ENCODE assay signal across 32 cellular contexts in genomic region chr7:73439305-73439704, GRCh38. TPM values are rescaled to one million over a fixed set of nuclear protein-coding genes. Genes with fewer than 3 reads are reported as not detected.
DNase-seq lines count a peak whose midpoint lies in the region; ATAC-seq, FAIRE-seq and TF ChIP-seq lines count a peak whose summit lies in the region.
"Had no signal": no experiment of that assay in that cellular context is flagged by ENCODE, and none has a peak within 500 bp of the region (broad histone marks: within the 10 kb centered on the region; RNA-seq: fewer than 3 reads in every experiment).

No MANE protein-coding gene starts in this region.

- H4K91ac ChIP-seq in H9 (ENCODE audit: insufficient read length, low read depth, low read length) (no peak overlapping the region), H1 (replicated peaks; ENCODE audit: insufficient read length, low read length) (no peak overlapping the region)

- POLR2A ChIA-PET in H1 (lab: Charles Lee; ENCODE audit: partially characterized antibody) = interaction anchor here (0.8 to 1.8 kb wide), 3 partner anchors 8 to 131 kb away, joined by 3 to 6 read pairs (median 3); partner anchors contain the start of gene NSUN5

- H2BK120ac ChIP-seq in H9 (ENCODE audit: low read depth, low read length, poor library complexity, severe bottlenecking) (no peak overlapping the region), H1 (replicated peaks; ENCODE audit: low read depth, low read length) (no peak overlapping the region)

- no peak for FAIRE-seq in H1 (lab: Jason Lieb, UNC)
- FAIRE-seq: G401.6, islet of Langerhans had no signal

- H2BK12ac ChIP-seq in H9 (ENCODE audit: insufficient read length, low read depth, low read length) (no peak overlapping the region), H1 (ENCODE audit: low read depth, low read length) (no peak overlapping the region)

- H3K4me1 Mint-ChIP-seq in activated naive CD4-positive, alpha-beta T cell treated with anti-CD3 and anti-CD28 coated beads, Interleukin-2, amount 10 ng/mL, durations not matched to agents 7 days and 5 days = peaks cover 2% of the 10 kb centered on the region
- H3K4me1 Mint-ChIP-seq in H9 (peaks cover 5 to 18% of the 10 kb centered on the region in 2 experiments), progenitor cell of endocrine pancreas (ENCODE audit: low read depth) (peaks cover 2% of the 10 kb centered on the region)
- H3K4me1 Mint-ChIP-seq: activated T-helper 17 cell treated with anti-CD3 and anti-CD28 coated beads, Interleukin-2, amount 50 U/mL, for 72 hours had no signal

- H4K20me1 ChIP-seq in H9 (ENCODE audit: control insufficient read depth, insufficient read depth, insufficient read length) (no peaks in the 10 kb centered on the region), H1 (replicated peaks in 1 of 2; ENCODE audit: control insufficient read depth in 1 of 2, insufficient read depth in 2 of 2, low read length in 2 of 2) (peaks cover 5 to 9% of the 10 kb centered on the region in 2 experiments)

- no peak overlapping the region for H3T11ph ChIP-seq in H9 (ENCODE audit: low read length)

- no peak overlapping the region for H3K4me3 Mint-ChIP-seq in activated naive CD4-positive, alpha-beta T cell treated with anti-CD3 and anti-CD28 coated beads, Interleukin-2, amount 10 ng/mL, durations not matched to agents 7 days and 5 days
- H3K4me3 Mint-ChIP-seq in H9 (no peak overlapping the region), progenitor cell of endocrine pancreas (ENCODE audit: low read depth) (no peak overlapping the region)
- H3K4me3 Mint-ChIP-seq: activated CD8-positive, alpha-beta T cell treated with anti-CD3 and anti-CD28 coated beads, Interleukin-2, amount 10 ng/mL, durations not matched to agents 7 days and 5 days; activated T-helper 17 cell treated with anti-CD3 and anti-CD28 coated beads, Interleukin-2, amount 50 U/mL, for 72 hours; effector memory CD8-positive, alpha-beta T cell; memory B cell; T-helper 2 cell treated with Interferon-gamma antibody and Interleukin-4, amounts not matched to agents 5 μg/mL and 100 μg/mL, for 36 hours had no signal

- H3K4me1 ChIP-seq in H9 (ENCODE audit: insufficient read depth, low read length) (no peaks in the 10 kb centered on the region), H1 (replicated peaks in 1 of 4; ENCODE audit: control insufficient read depth in 3 of 4, insufficient read depth in 4 of 4, low read length in 3 of 4) (peaks cover 0 to 2% (median 0%) of the 10 kb centered on the region in 4 experiments; a peak in 3 of 7 replicates)

- H4K5ac ChIP-seq in H9 (ENCODE audit: insufficient read length, low read depth, low read length) (no peak overlapping the region), H1 (ENCODE audit: insufficient read length, low read depth, low read length) (no peak overlapping the region)

- no peak for TF ChIP-seq CTCF in H9 (conservative IDR thresholded peaks at IDR 0.05)
- TF ChIP-seq CTCF in H1 (IDR thresholded peaks at IDR 0.05; ENCODE audit: control extremely low read depth in 1 of 3, insufficient read depth in 1 of 3, low read depth in 1 of 3, low read length in 3 of 3) = no peak
- TF ChIP-seq CTCF in progenitor cell of endocrine pancreas (IDR thresholded peaks at IDR 0.05; ENCODE audit: unreplicated experiment) = no peak

- H3K27me3 Mint-ChIP-seq in activated naive CD4-positive, alpha-beta T cell treated with anti-CD3 and anti-CD28 coated beads, Interleukin-2, amount 10 ng/mL, durations not matched to agents 7 days and 5 days = peaks cover 13% of the 10 kb centered on the region
- peaks cover 11% of the 10 kb centered on the region for H3K27me3 Mint-ChIP-seq in H9 (ENCODE audit: low read depth)
- peaks cover 6% of the 10 kb centered on the region for H3K27me3 Mint-ChIP-seq in progenitor cell of endocrine pancreas
- H3K27me3 Mint-ChIP-seq: activated T-helper 17 cell treated with anti-CD3 and anti-CD28 coated beads, Interleukin-2, amount 50 U/mL, for 72 hours; effector memory CD8-positive, alpha-beta T cell had no signal

- H3K4ac ChIP-seq in H9 (ENCODE audit: low read depth, low read length) (no peak overlapping the region), H1 (replicated peaks; ENCODE audit: insufficient read length, low read depth, low read length) (no peak overlapping the region)

- H2AFZ ChIP-seq in H9 (ENCODE audit: low read length) (no peak overlapping the region), H1 (ENCODE audit: low read length) (no peak overlapping the region)

- no peak overlapping the region for H3K27ac ChIP-seq in H9 (ENCODE audit: insufficient read length, low read depth, low read length)
- H3K27ac ChIP-seq in H1 (ENCODE audit: low read depth, low read length) = no peak overlapping the region
- H3K27ac ChIP-seq: neutrophil, sigmoid colon, tibial nerve had no signal

- DNase-seq in activated naive CD4-positive, alpha-beta T cell treated with anti-CD3 and anti-CD28 coated beads, Interleukin-2, amount 50 U/mL, for 72 hours (ENCODE audit: low spot score in 2 of 2) = no peak
- DNase-seq in activated naive CD4-positive, alpha-beta T cell treated with anti-CD3 and anti-CD28 coated beads, Interleukin-2, amount 10 ng/mL, durations not matched to agents 7 days and 5 days = no peak
- DNase-seq in H9 (no peak), H1 (ENCODE audit: low read depth in 1 of 2, low spot score in 2 of 2) (no peak), progenitor cell of endocrine pancreas (ENCODE audit: low spot score, unreplicated experiment) (no peak)
- DNase-seq: activated CD8-positive, alpha-beta T cell treated with anti-CD3 and anti-CD28 coated beads, Interleukin-2, amount 10 ng/mL, durations not matched to agents 7 days and 5 days; BE2C; central memory CD4-positive, alpha-beta T cell; DMS153; effector memory CD8-positive, alpha-beta T cell; erythroblast; KBM-7; NCI-H1105; NCI-H187 treated with DMSO at 0.1 percent for 48 hours; NCI-H2171 treated with DMSO at 0.1 percent for 48 hours; NCI-H510A treated with DMSO at 0.1 percent for 48 hours; SHP77; stimulated activated CD4-positive, alpha-beta T cell treated with anti-CD3 and anti-CD28 coated beads, Interleukin-12 subunit alpha, Interleukin-12 subunit beta, amount 100 ng/mL, for 4 hours; stimulated activated CD4-positive, alpha-beta T cell treated with anti-CD3 and anti-CD28 coated beads, Interleukin-2, amount 100 ng/mL, for 48 hours had no signal

- H3K23me2 ChIP-seq in H9 (ENCODE audit: insufficient read length, low read depth, low read length, poor library complexity, severe bottlenecking) (no peaks in the 10 kb centered on the region), H1 (ENCODE audit: low read depth, low read length) (no peaks in the 10 kb centered on the region; the same call in 1 of the 2 replicates)

- H3K4me2 ChIP-seq in H9 (ENCODE audit: insufficient read depth, insufficient read length, low read length) = no peak overlapping the region
- H3K4me2 ChIP-seq in H1 (ENCODE audit: insufficient read depth in 1 of 2, low read depth in 2 of 2, low read length in 2 of 2) = no peak overlapping the region

- TF ChIP-seq POLR2A in H1 (IDR thresholded peaks at IDR 0.05; ENCODE audit: control extremely low read depth in 1 of 2, low read depth in 2 of 2, low read length in 2 of 2) = no peak

- no peak overlapping the region for H2BK20ac ChIP-seq in H9 (ENCODE audit: low read depth, low read length, poor library complexity, severe bottlenecking)
- H2BK20ac ChIP-seq in H1 (ENCODE audit: low read length) = no peak overlapping the region

- WGBS in H9 (ENCODE audit: extremely low coverage, insufficient read length, low lambda C conversion rate) = no CpG with 5 or more reads among the region's 9 CpGs
- 92% methylated on average over 9 of the region's 9 CpGs; no CpG with 5 or more reads in 1 of the 2 experiments for WGBS in H1 (ENCODE audit: extremely low coverage in 1 of 2, insufficient coverage in 1 of 2, insufficient read length in 1 of 2, insufficient replicate concordance in 2 of 2, low coverage in 1 of 2, low lambda C conversion rate in 2 of 2, missing lambda C conversion rate in 1 of 2), 2 experiments

- no peak for TF ChIP-seq RAD21 in H1 (IDR thresholded peaks at IDR 0.05 in 1 of 2, conservative IDR thresholded peaks at IDR 0.05 in 1 of 2; ENCODE audit: low read depth in 2 of 2, low read length in 2 of 2)

- CTCF ChIA-PET in activated naive CD4-positive, alpha-beta T cell treated with anti-CD3 and anti-CD28 coated beads, Interleukin-2, amount 10 ng/mL, durations not matched to agents 7 days and 5 days (lab: Charles Lee) = interaction anchor here (1.2 kb wide), 1 partner anchor 12 kb away, joined by 3 read pairs; no protein-coding TSS in a partner anchor
- CTCF ChIA-PET in H1 (lab: Charles Lee; ENCODE audit: partially characterized antibody) = interaction anchor here (5.1 kb wide), 1 partner anchor 13 kb away, joined by 24 read pairs; no protein-coding TSS in a partner anchor

- ATAC-seq in activated naive CD4-positive, alpha-beta T cell treated with anti-CD3 and anti-CD28 coated beads, Interleukin-2, amount 50 U/mL, for 72 hours = no peak
- no peak for ATAC-seq in HG03039 (IDR thresholded peaks at IDR 0.05; ENCODE audit: unreplicated experiment)
- ATAC-seq in HG02938 (IDR thresholded peaks at IDR 0.05; ENCODE audit: unreplicated experiment) = no peak
- ATAC-seq: activated CD8-positive, alpha-beta T cell treated with anti-CD3 and anti-CD28 coated beads, Interleukin-2, amount 10 ng/mL, durations not matched to agents 7 days and 5 days; effector memory CD8-positive, alpha-beta T cell; left lobe of liver had no signal

- no peak overlapping the region for H2BK15ac ChIP-seq in H9 (ENCODE audit: low read depth, low read length)
- no peak overlapping the region for H2BK15ac ChIP-seq in H1 (ENCODE audit: low read length)

- H3K27me3 ChIP-seq in H9 (ENCODE audit: insufficient read depth, low read length) = no peaks in the 10 kb centered on the region; the same call in 1 of the 2 replicates
- peaks cover 9 to 15% (median 13%) of the 10 kb centered on the region in 4 experiments for H3K27me3 ChIP-seq in H1 (replicated peaks in 1 of 4; ENCODE audit: control insufficient read depth in 3 of 4, extremely low read depth in 1 of 4, insufficient read depth in 3 of 4, low read length in 3 of 4)
- H3K27me3 ChIP-seq: BE2C had no signal

- H3K14ac ChIP-seq in H9 (ENCODE audit: insufficient read depth, low read length) (no peak overlapping the region), H1 (ENCODE audit: insufficient read length) (no peak overlapping the region)

- no peak overlapping the region for H3K18ac ChIP-seq in H9 (ENCODE audit: insufficient read length, low read depth, low read length)
- H3K18ac ChIP-seq in H1 (ENCODE audit: extremely low read depth, low read length) = no peak overlapping the region

- H3K9ac ChIP-seq in H9 (ENCODE audit: extremely low read depth, insufficient read length, low read length) (no peak overlapping the region), H1 (replicated peaks in 1 of 4; ENCODE audit: extremely low read depth in 1 of 4, low read depth in 3 of 4, low read length in 3 of 4) (no peak overlapping the region)

- H2AK5ac ChIP-seq in H9 (ENCODE audit: insufficient read length, low read length) = no peak overlapping the region
- H2AK5ac ChIP-seq in H1 (ENCODE audit: low read depth, low read length) = no peak overlapping the region

- peak overlapping the region; percentile 71 to 87 for H3K27ac Mint-ChIP-seq in activated naive CD4-positive, alpha-beta T cell treated with anti-CD3 and anti-CD28 coated beads, Interleukin-2, amount 50 U/mL, for 72 hours
- no peak overlapping the region for H3K27ac Mint-ChIP-seq in activated naive CD4-positive, alpha-beta T cell treated with anti-CD3 and anti-CD28 coated beads, Interleukin-2, amount 10 ng/mL, durations not matched to agents 7 days and 5 days
- peak overlapping the region; percentile 37 to 93 (median 79); a peak in 5 of 7 replicates for H3K27ac Mint-ChIP-seq in H9
- peak overlapping the region; percentile 34 for H3K27ac Mint-ChIP-seq in progenitor cell of endocrine pancreas
- H3K27ac Mint-ChIP-seq: activated CD8-positive, alpha-beta T cell treated with anti-CD3 and anti-CD28 coated beads, Interleukin-2, amount 10 ng/mL, durations not matched to agents 7 days and 5 days; memory B cell; T-helper 2 cell treated with Interferon-gamma antibody and Interleukin-4, amounts not matched to agents 5 μg/mL and 100 μg/mL, for 36 hours had no signal

- H3K9me3 Mint-ChIP-seq in activated naive CD4-positive, alpha-beta T cell treated with anti-CD3 and anti-CD28 coated beads, Interleukin-2, amount 50 U/mL, for 72 hours = no peaks in the 10 kb centered on the region
- H3K9me3 Mint-ChIP-seq in activated naive CD4-positive, alpha-beta T cell treated with anti-CD3 and anti-CD28 coated beads, Interleukin-2, amount 10 ng/mL, durations not matched to agents 7 days and 5 days = peaks cover 2% of the 10 kb centered on the region
- H3K9me3 Mint-ChIP-seq in H9 = peaks cover 0 to 3% of the 10 kb centered on the region in 2 experiments; a peak in 2 of 5 replicates
- H3K9me3 Mint-ChIP-seq in progenitor cell of endocrine pancreas (ENCODE audit: low read depth) = no peaks in the 10 kb centered on the region
- H3K9me3 Mint-ChIP-seq: activated T-helper 17 cell treated with anti-CD3 and anti-CD28 coated beads, Interleukin-2, amount 50 U/mL, for 72 hours; effector memory CD8-positive, alpha-beta T cell; memory B cell; T-helper 2 cell treated with Interferon-gamma antibody and Interleukin-4, amounts not matched to agents 5 μg/mL and 100 μg/mL, for 36 hours had no signal

- H3K23ac ChIP-seq in H9 (ENCODE audit: insufficient read length, low read depth, low read length) (no peak overlapping the region), H1 (ENCODE audit: insufficient read length) (no peak overlapping the region)

- H3K79me2 ChIP-seq in H9 (ENCODE audit: insufficient read depth, low read length) (no peaks in the 10 kb centered on the region), H1 (ENCODE audit: control insufficient read depth in 1 of 2, insufficient read depth in 2 of 2, low read length in 2 of 2) (no peaks in the 10 kb centered on the region)

- peaks cover 8 to 16% of the 10 kb centered on the region in 2 donors for H3K36me3 Mint-ChIP-seq in activated naive CD4-positive, alpha-beta T cell treated with anti-CD3 and anti-CD28 coated beads, Interleukin-2, amount 50 U/mL, for 72 hours
- H3K36me3 Mint-ChIP-seq in activated naive CD4-positive, alpha-beta T cell treated with anti-CD3 and anti-CD28 coated beads, Interleukin-2, amount 10 ng/mL, durations not matched to agents 7 days and 5 days = peaks cover 46% of the 10 kb centered on the region
- H3K36me3 Mint-ChIP-seq in H9 (ENCODE audit: insufficient read depth in 1 of 3, low read depth in 3 of 3) = peaks cover 38 to 55% (median 54%) of the 10 kb centered on the region in 3 experiments; a peak in 6 of 7 replicates
- peaks cover 22% of the 10 kb centered on the region for H3K36me3 Mint-ChIP-seq in progenitor cell of endocrine pancreas (ENCODE audit: insufficient read depth)

- H3K36me3 ChIP-seq in H1 (ENCODE audit: control insufficient read depth in 2 of 4, insufficient read depth in 4 of 4, low read length in 3 of 4) = peaks cover 24 to 49% (median 31%) of the 10 kb centered on the region in 4 experiments

- H2BK5ac ChIP-seq in H9 (ENCODE audit: insufficient read length, low read length) (no peak overlapping the region), H1 (ENCODE audit: low read depth, low read length) (no peak overlapping the region; the same call in 1 of the 2 replicates)

- H3K56ac ChIP-seq in H9 (ENCODE audit: insufficient read length, low read depth, low read length) (no peak overlapping the region), H1 (replicated peaks; ENCODE audit: insufficient read length, low read depth, low read length) (no peak overlapping the region)

- H3K79me1 ChIP-seq in H9 (ENCODE audit: insufficient read depth, low read depth, low read length, poor library complexity, severe bottlenecking) (no peaks in the 10 kb centered on the region), H1 (ENCODE audit: low read depth, low read length) (no peaks in the 10 kb centered on the region)

- no peak for TF ChIP-seq EP300 in H1 (IDR thresholded peaks at IDR 0.05; ENCODE audit: borderline replicate concordance in 1 of 2, low read depth in 2 of 2, low read length in 2 of 2)

- H3K9me3 ChIP-seq in H9 (ENCODE audit: control insufficient read depth, low read depth, low read length) (no peaks in the 10 kb centered on the region), H1 (ENCODE audit: insufficient read depth in 2 of 2, low read depth in 1 of 2, low read length in 1 of 2) (peaks cover 0 to 10% of the 10 kb centered on the region in 2 experiments; a peak in 2 of 4 replicates)
- H3K9me3 ChIP-seq: BE2C, neutrophil, sigmoid colon had no signal

- no peak overlapping the region for H4K8ac ChIP-seq in H9 (replicated peaks; ENCODE audit: insufficient read length, low read depth, low read length)
- H4K8ac ChIP-seq in H1 (ENCODE audit: extremely low read depth, insufficient read depth, low read length) = no peak overlapping the region

- no peak overlapping the region for H3K4me3 ChIP-seq in H1 (ENCODE audit: extremely low read depth in 1 of 4, insufficient read depth in 2 of 4, low read depth in 3 of 4, low read length in 4 of 4)
- H3K4me3 ChIP-seq: sigmoid colon, tibial nerve had no signal

RNA-seq across cellular contexts. Expression of gene FZD9, which starts 5.7 kb away (rescaled TPM):
- under 1 TPM; 0.09 to 0.23 TPM for total RNA-seq in activated naive CD4-positive, alpha-beta T cell treated with anti-CD3 and anti-CD28 coated beads, Interleukin-2, amount 50 U/mL, for 72 hours
- 1.9 and 2.1 TPM in 2 replicates for total RNA-seq in H9 (2021)
- total RNA-seq in H1 (2021; fragmentation: NEBNext Ultra II Directional; extraction: Animal tissue kit (Norgen Biotek cat#: 25700)) = 3.2 and 3.5 TPM in 2 replicates
- 4.7 and 6.7 TPM in 2 replicates for polyA plus RNA-seq in H1 (2011; rRNA removed)
- 4.3 TPM for polyA plus RNA-seq in H1 (2011; cell fraction: cytosol; rRNA removed)
- 4.8 TPM for polyA plus RNA-seq in H1 (2011; cell fraction: nucleus; rRNA removed)
- polyA plus RNA-seq in H1 (2012, experiment 1 of 2) = 1.6 to 3.3 TPM (median 3.1 TPM) in 4 replicates
- polyA plus RNA-seq in H1 (2012, experiment 2 of 2) = 2.7 TPM
- polyA plus RNA-seq in H1 (2013, experiment 1 of 2) = 3.4 TPM
- polyA plus RNA-seq in H1 (2013, experiment 2 of 2) = 3.3 TPM
- polyA minus RNA-seq in H1 (2011; rRNA and poly(A)+ RNA removed) = 1.4 and 1.5 TPM in 2 replicates
- polyA minus RNA-seq in H1 (2011; cell fraction: cytosol; rRNA and poly(A)+ RNA removed) = 5.6 TPM
- 7.9 TPM for polyA minus RNA-seq in H1 (2011; cell fraction: nucleus; rRNA and poly(A)+ RNA removed)
- 1.6 and 1.8 TPM in 2 replicates for total RNA-seq in progenitor cell of endocrine pancreas
- total RNA-seq: activated T-helper 17 cell treated with anti-CD3 and anti-CD28 coated beads, Interleukin-2, amount 50 U/mL, for 72 hours; HT-29; MCF 10A had no signal
